10 cellular contexts compared by ENCODE assay signal in the genomic region with DNA sequence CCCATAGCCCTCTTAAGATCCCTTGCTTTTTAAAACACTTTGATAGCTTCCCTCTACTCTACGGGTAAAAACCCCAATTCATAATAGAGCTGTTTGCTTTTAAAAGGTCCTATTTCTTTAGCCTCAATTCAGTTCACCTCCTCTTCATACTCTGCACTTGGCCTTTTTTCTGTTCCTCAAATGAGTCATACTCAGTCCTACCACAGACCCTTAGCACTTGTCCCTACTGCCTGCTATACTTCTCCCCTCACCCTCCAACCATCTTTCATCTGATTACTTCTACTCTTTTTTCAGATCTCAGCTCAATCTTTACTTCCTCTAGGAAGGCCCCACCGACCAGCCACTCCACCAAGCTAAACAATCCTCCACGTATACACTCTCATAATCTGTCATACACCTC. TPM values are rescaled to one million over a fixed set of nuclear protein-coding genes. Genes with fewer than 3 reads are reported as not detected.
DNase-seq lines count a peak whose midpoint lies in the region; ATAC-seq and TF ChIP-seq lines count a peak whose summit lies in the region.
"Had no signal": no experiment of that assay in that cellular context is flagged by ENCODE, and none has a peak within 500 bp of the region (broad histone marks: within the 10 kb centered on the region; RNA-seq: fewer than 3 reads in every experiment).

No MANE protein-coding gene starts in this region.

- H3K4me1 ChIP-seq in colonic mucosa: peaks cover 13% of the 10 kb centered on the region
- peaks cover 45% of the 10 kb centered on the region for H3K4me1 ChIP-seq in suprapubic skin

- H3K9me3 Mint-ChIP-seq in activated CD4-positive, alpha-beta memory T cell treated with anti-CD3 and anti-CD28 coated beads for 36 hours: no peaks in the 10 kb centered on the region
- no peaks in the 10 kb centered on the region for H3K9me3 Mint-ChIP-seq in osteocyte (ENCODE audit: unreplicated experiment)

- POLR2A ChIA-PET in GM10248 (lab: Yijun Ruan, JAX): interaction anchor here (0.6 to 0.8 kb wide), 3 partner anchors 15 to 1087 kb away, joined by 3 to 5 read pairs (median 4); partner anchors contain the start of gene EIF4EBP3
- POLR2A ChIA-PET in activated CD4-positive, alpha-beta memory T cell treated with anti-CD3 and anti-CD28 coated beads for 36 hours (lab: Charles Lee): interaction anchor here (0.7 to 5.1 kb wide), 2 partner anchors 13 to 16 kb away, joined by 3 to 44 read pairs; partner anchors contain the start of gene DIAPH1

- H3K4me1 Mint-ChIP-seq in activated CD4-positive, alpha-beta memory T cell treated with anti-CD3 and anti-CD28 coated beads for 36 hours (ENCODE audit: low read depth): peaks cover 38% of the 10 kb centered on the region
- peaks cover 19% of the 10 kb centered on the region for H3K4me1 Mint-ChIP-seq in osteocyte (ENCODE audit: unreplicated experiment)

- no peak for TF ChIP-seq EP300 in suprapubic skin (IDR thresholded peaks at IDR 0.05)

- H3K36me3 ChIP-seq in colonic mucosa (no peaks in the 10 kb centered on the region), suprapubic skin (peaks cover 21% of the 10 kb centered on the region)

- peak; percentile 66 for ATAC-seq in GM19468 (IDR thresholded peaks at IDR 0.05; ENCODE audit: extremely low read depth, unreplicated experiment)
- ATAC-seq in HG03196 (IDR thresholded peaks at IDR 0.05; ENCODE audit: unreplicated experiment): peak; percentile 61

- WGBS in suprapubic skin: 78% methylated on average over 3 of the region's 3 CpGs

- H3K4me3 Mint-ChIP-seq in activated CD4-positive, alpha-beta memory T cell treated with anti-CD3 and anti-CD28 coated beads for 36 hours: no peak overlapping the region
- no peak overlapping the region for H3K4me3 Mint-ChIP-seq in osteocyte (ENCODE audit: unreplicated experiment)

- H3K36me3 Mint-ChIP-seq in activated CD4-positive, alpha-beta memory T cell treated with anti-CD3 and anti-CD28 coated beads for 36 hours: peaks cover 13% of the 10 kb centered on the region
- peaks cover 17% of the 10 kb centered on the region for H3K36me3 Mint-ChIP-seq in osteocyte (ENCODE audit: unreplicated experiment)

- H3K9me3 ChIP-seq in colonic mucosa: no peaks in the 10 kb centered on the region
- no peaks in the 10 kb centered on the region for H3K9me3 ChIP-seq in suprapubic skin

- no peak for TF ChIP-seq POLR2A in suprapubic skin (IDR thresholded peaks at IDR 0.05)

- H3K4me3 ChIP-seq in colonic mucosa (no peak overlapping the region), suprapubic skin (no peak overlapping the region)

- DNase-seq in GM10248 (ENCODE audit: extremely low spot score): peak; percentile 73
- no peak for DNase-seq in activated CD4-positive, alpha-beta memory T cell treated with anti-CD3 and anti-CD28 coated beads for 36 hours
- no peak for DNase-seq in osteocyte (ENCODE audit: extremely low spot score, unreplicated experiment)
- no peak for DNase-seq in colonic mucosa
- DNase-seq in suprapubic skin (ENCODE audit: low spot score in 2 of 2): no peak
- DNase-seq in NAMALWA (ENCODE audit: low spot score): no peak
- DNase-seq: activated effector memory CD4-positive, alpha-beta T cell treated with Interleukin-2 at 50 U/mL for 16 hours; NCI-H2029 treated with DMSO at 0.1 percent for 48 hours had no signal

- no peaks in the 10 kb centered on the region for H3K27me3 Mint-ChIP-seq in activated CD4-positive, alpha-beta memory T cell treated with anti-CD3 and anti-CD28 coated beads for 36 hours
- H3K27me3 Mint-ChIP-seq in osteocyte (ENCODE audit: unreplicated experiment): no peaks in the 10 kb centered on the region

- H3K27me3 ChIP-seq in colonic mucosa: no peaks in the 10 kb centered on the region
- H3K27me3 ChIP-seq in suprapubic skin: no peaks in the 10 kb centered on the region

- TF ChIP-seq CTCF in GM10248 (IDR thresholded peaks at IDR 0.05; ENCODE audit: control extremely low read depth, extremely low read depth, low read depth, missing control alignments): no peak
- TF ChIP-seq CTCF in osteocyte (IDR thresholded peaks at IDR 0.05): no peak
- TF ChIP-seq CTCF in colonic mucosa (IDR thresholded peaks at IDR 0.05): no peak
- no peak for TF ChIP-seq CTCF in suprapubic skin (IDR thresholded peaks at IDR 0.05)

- no peak overlapping the region for H3K9ac ChIP-seq in colonic mucosa (ENCODE audit: low read depth in 2 of 2, low read length in 2 of 2)

- CTCF ChIA-PET in GM10248 (lab: Yijun Ruan, JAX): interaction anchor here (1.1 to 26.1 kb wide), 10 partner anchors 15 to 75 kb away, joined by 3 to 442 read pairs (median 4); partner anchors contain the start of genes DIAPH1 and FCHSD1
- CTCF ChIA-PET in activated CD4-positive, alpha-beta memory T cell treated with anti-CD3 and anti-CD28 coated beads for 36 hours (lab: Charles Lee): interaction anchor here (0.7 to 10.4 kb wide), 10 partner anchors 8 to 327 kb away, joined by 3 to 120 read pairs (median 4); partner anchors contain the start of gene DIAPH1

- peak overlapping the region; percentile 35 for H3K27ac Mint-ChIP-seq in activated CD4-positive, alpha-beta memory T cell treated with anti-CD3 and anti-CD28 coated beads for 36 hours
- H3K27ac Mint-ChIP-seq in osteocyte (ENCODE audit: unreplicated experiment): no peak overlapping the region

- intact Hi-C loops in activated CD4-positive, alpha-beta memory T cell treated with anti-CD3 and anti-CD28 coated beads for 36 hours (cut with micrococcal nuclease): no loop called here
- intact Hi-C loops in colonic mucosa (cut with DNase I): no loop called here

- H3K27ac ChIP-seq in colonic mucosa (no peak overlapping the region), suprapubic skin (no peak overlapping the region)

RNA-seq across cellular contexts. Expression of gene HDAC3, which starts 2.5 kb away (rescaled TPM):
- total RNA-seq in activated CD4-positive, alpha-beta memory T cell treated with anti-CD3 and anti-CD28 coated beads for 36 hours: 10 to 100 TPM; 65.2 to 71.5 TPM
- 62.1 and 67.9 TPM in 2 replicates for total RNA-seq in osteocyte
- total RNA-seq in colonic mucosa: 10 to 100 TPM; 36.6 to 44.0 TPM
- total RNA-seq in suprapubic skin: 10 to 100 TPM; 50.0 to 79.2 (median 59.4) TPM

RNA-seq across cellular contexts. Expression of gene RELL2, which starts 2.6 kb away (rescaled TPM):
- total RNA-seq in activated CD4-positive, alpha-beta memory T cell treated with anti-CD3 and anti-CD28 coated beads for 36 hours: 10 to 100 TPM; 17.8 to 17.9 TPM
- total RNA-seq in osteocyte (5.4 and 6.1 TPM in 2 replicates), colonic mucosa (1 to 10 TPM; 2.1 to 6.7 TPM), suprapubic skin (1 to 10 TPM; 2.9 to 9.0 (median 5.7) TPM)

RNA-seq across cellular contexts. Expression of gene DIAPH1, which starts 15.4 kb away (rescaled TPM):
- 100 to 1,000 TPM; 225 to 227 TPM for total RNA-seq in activated CD4-positive, alpha-beta memory T cell treated with anti-CD3 and anti-CD28 coated beads for 36 hours
- 50.9 and 52.1 TPM in 2 replicates for total RNA-seq in osteocyte
- 100 to 1,000 TPM; 113 to 143 TPM for total RNA-seq in colonic mucosa
- total RNA-seq in suprapubic skin: 100 to 1,000 TPM in 1 of 4 donors, 10 to 100 TPM in 3; 83.0 to 115 (median 95.1) TPM

RNA-seq across cellular contexts. Expression of gene FCHSD1, which starts 17.1 kb away (rescaled TPM):
- 10 to 100 TPM; 40.1 to 46.0 TPM for total RNA-seq in activated CD4-positive, alpha-beta memory T cell treated with anti-CD3 and anti-CD28 coated beads for 36 hours
- total RNA-seq in osteocyte (23.2 and 28.6 TPM in 2 replicates), colonic mucosa (10 to 100 TPM; 14.1 to 15.4 TPM), suprapubic skin (100 to 1,000 TPM in 2 of 4 donors, 10 to 100 TPM in 2; 40.1 to 117 (median 77.1) TPM)

RNA-seq across cellular contexts. Expression of gene ARAP3, which starts 47.9 kb away (rescaled TPM):
- total RNA-seq in activated CD4-positive, alpha-beta memory T cell treated with anti-CD3 and anti-CD28 coated beads for 36 hours: 1 to 10 TPM; 5.1 to 5.2 TPM
- total RNA-seq in osteocyte (1.3 and 2.0 TPM in 2 replicates), colonic mucosa (10 to 100 TPM in 1 of 2 donors, 1 to 10 TPM in 1; 5.1 to 15.4 TPM), suprapubic skin (1 to 10 TPM; 1.5 to 7.4 (median 4.3) TPM)
